In the genomic region with DNA sequence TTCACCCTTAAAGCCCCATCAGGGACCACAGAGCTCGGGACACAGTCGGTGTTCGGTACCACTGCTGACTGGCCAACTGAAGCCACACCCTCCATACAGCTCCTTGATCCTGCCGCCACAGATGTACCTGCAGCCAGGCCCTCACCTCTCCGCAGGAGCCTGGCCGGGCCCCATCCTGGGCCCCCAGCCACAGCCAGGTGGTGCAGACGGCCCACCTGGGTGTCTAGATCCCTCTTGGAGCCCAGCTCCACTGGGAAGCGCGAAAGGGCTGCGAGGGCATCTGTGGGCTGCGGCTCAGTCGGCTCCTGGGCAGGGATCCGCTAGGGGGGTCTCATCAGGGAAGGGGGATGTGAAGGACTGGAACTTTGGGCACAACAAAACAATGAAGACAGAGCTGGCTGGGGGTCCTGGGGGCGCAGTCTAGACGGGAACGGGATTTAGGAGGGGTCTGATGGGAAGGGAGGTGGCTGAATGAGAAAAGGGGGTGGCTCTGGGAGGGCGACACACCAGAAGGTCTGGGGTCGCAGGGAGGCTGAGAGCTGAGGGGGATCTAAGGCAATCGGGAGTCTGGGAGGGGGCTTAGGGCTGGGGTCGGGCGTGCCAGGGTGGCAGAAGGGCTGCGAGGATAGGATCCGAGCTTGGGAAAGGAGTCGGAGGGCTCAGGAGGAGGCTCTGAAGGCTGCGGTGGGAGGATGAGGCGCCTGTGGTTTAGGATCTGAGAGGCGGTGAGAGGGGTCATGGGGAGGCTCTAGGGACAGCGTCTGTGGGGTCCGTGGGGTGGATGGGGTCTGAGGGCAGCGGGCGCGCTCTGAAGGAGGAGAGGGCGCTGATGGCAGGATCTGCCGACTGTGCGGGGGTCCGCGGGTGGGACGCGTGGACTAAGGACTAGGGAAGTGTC, we compare ENCODE assay signal across 2 cellular contexts.
A peak's percentile ranks its signal among the peaks of the same experiment; 100 is the strongest.
TF ChIP-seq lines count a peak whose summit lies in the region.

No MANE protein-coding gene starts in this region.

TF ChIP-seq in WTC11, 78 proteins besides CTCF, POLR2A, EP300 and RAD21 (continues in another document):
- TF ChIP-seq MYBL2 (CRISPR knock-in tag; IDR thresholded peaks at IDR 0.05): no peak
- no peak for TF ChIP-seq STAT6 (CRISPR knock-in tag; conservative IDR thresholded peaks at IDR 0.05; ENCODE audit: low read depth)
- no peak for TF ChIP-seq ATF6 (CRISPR knock-in tag; IDR thresholded peaks at IDR 0.05)
- TF ChIP-seq USF2 (CRISPR knock-in tag; IDR thresholded peaks at IDR 0.05): no peak
- TF ChIP-seq ZBTB21 (CRISPR knock-in tag; IDR thresholded peaks at IDR 0.05; ENCODE audit: borderline replicate concordance): no peak
- TF ChIP-seq ELF4 (CRISPR knock-in tag; IDR thresholded peaks at IDR 0.05; ENCODE audit: low read depth): no peak
- TF ChIP-seq, protein P1, sequence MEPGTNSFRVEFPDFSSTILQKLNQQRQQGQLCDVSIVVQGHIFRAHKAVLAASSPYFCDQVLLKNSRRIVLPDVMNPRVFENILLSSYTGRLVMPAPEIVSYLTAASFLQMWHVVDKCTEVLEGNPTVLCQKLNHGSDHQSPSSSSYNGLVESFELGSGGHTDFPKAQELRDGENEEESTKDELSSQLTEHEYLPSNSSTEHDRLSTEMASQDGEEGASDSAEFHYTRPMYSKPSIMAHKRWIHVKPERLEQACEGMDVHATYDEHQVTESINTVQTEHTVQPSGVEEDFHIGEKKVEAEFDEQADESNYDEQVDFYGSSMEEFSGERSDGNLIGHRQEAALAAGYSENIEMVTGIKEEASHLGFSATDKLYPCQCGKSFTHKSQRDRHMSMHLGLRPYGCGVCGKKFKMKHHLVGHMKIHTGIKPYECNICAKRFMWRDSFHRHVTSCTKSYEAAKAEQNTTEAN (CRISPR knock-in tag; IDR thresholded peaks at IDR 0.05): no peak
- TF ChIP-seq NR3C1 (CRISPR knock-in tag; conservative IDR thresholded peaks at IDR 0.05; ENCODE audit: low read depth): no peak
- TF ChIP-seq ZNF532 (CRISPR knock-in tag; IDR thresholded peaks at IDR 0.05; ENCODE audit: borderline replicate concordance): no peak
- no peak for TF ChIP-seq TEAD1 (CRISPR knock-in tag; IDR thresholded peaks at IDR 0.05)

TF ChIP-seq in HepG2, 621 proteins besides CTCF, POLR2A, EP300 and RAD21:
- TF ChIP-seq AKAP8 (CRISPR knock-in tag; IDR thresholded peaks at IDR 0.05) (0 out of 2 replicates have a peak, but pooled peaks have one; percentile 2), MYPOP (CRISPR knock-in tag; IDR thresholded peaks at IDR 0.05) (peak; percentile 3; the same call in 1 of the 2 replicates), FOXO4 (CRISPR knock-in tag; conservative IDR thresholded peaks at IDR 0.05) (0 out of 2 replicates have a peak, but pooled peaks have one; percentile 10), GATAD2A (CRISPR knock-in tag; IDR thresholded peaks at IDR 0.05) (no peak), ZNF619 (CRISPR knock-in tag; IDR thresholded peaks at IDR 0.05) (no peak), TCF7 (IDR thresholded peaks at IDR 0.05; ENCODE audit: low read depth) (0 out of 2 replicates have a peak, but pooled peaks have one; percentile 35), AGO2 (optimal IDR thresholded peaks at IDR 0.05; ENCODE audit: low read depth, low read length) (peak; percentile 86), ZNF839 (CRISPR knock-in tag; IDR thresholded peaks at IDR 0.05; ENCODE audit: borderline replicate concordance) (no peak), AGO1 (IDR thresholded peaks at IDR 0.05; ENCODE audit: low read depth, low read length, poor library complexity, severe bottlenecking) (peak; percentile 98), TAF15 (IDR thresholded peaks at IDR 0.05; ENCODE audit: low read depth, low read length, poor library complexity, severe bottlenecking) (peak; percentile 32), ATF4 (CRISPR knock-in tag; IDR thresholded peaks at IDR 0.05) (no peak)
